17 cellular contexts compared by ENCODE assay signal in genomic region chr14:98946995-98947394, GRCh38.
DNase-seq lines count a peak whose midpoint lies in the region; ATAC-seq and TF ChIP-seq lines count a peak whose summit lies in the region.
"Had no signal": no experiment of that assay in that cellular context is flagged by ENCODE, and none has a peak within 500 bp of the region (broad histone marks: within the 10 kb centered on the region; RNA-seq: fewer than 3 reads in every experiment).

No MANE protein-coding gene starts in this region.

- no peak for ATAC-seq in HG03521 (IDR thresholded peaks at IDR 0.05; ENCODE audit: unreplicated experiment)
- ATAC-seq: activated T-helper 17 cell treated with anti-CD3 and anti-CD28 coated beads, Interleukin-2, amount 50 U/mL, for 72 hours; esophagus mucosa had no signal

- H3K27ac Mint-ChIP-seq in type B pancreatic cell = peak overlapping the region; percentile 20
- H3K27ac Mint-ChIP-seq: activated CD4-positive, alpha-beta memory T cell treated with anti-CD3 and anti-CD28 coated beads, Interleukin-2, amount 10 ng/mL, durations not matched to agents 7 days and 5 days; activated T-helper 17 cell treated with anti-CD3 and anti-CD28 coated beads, Interleukin-2, amount 50 U/mL, for 72 hours; stimulated activated naive CD8-positive, alpha-beta T cell treated with anti-CD3 and anti-CD28 coated beads, Interleukin-15, Interleukin-2, amounts not matched to agents 100 ng/mL and 50 ng/mL, for 24 hours had no signal

- no peaks in the 10 kb centered on the region for H3K36me3 Mint-ChIP-seq in type B pancreatic cell
- H3K36me3 Mint-ChIP-seq: CD4-positive, CD25-positive, alpha-beta regulatory T cell had no signal

- no peaks in the 10 kb centered on the region for H3K9me3 ChIP-seq in SK-N-MC (ENCODE audit: low read depth, low read length)
- H3K9me3 ChIP-seq in WERI-Rb-1 (ENCODE audit: severe bottlenecking) = peaks cover 2% of the 10 kb centered on the region
- H3K9me3 ChIP-seq: SJSA1 had no signal

- no peak for DNase-seq in SK-N-MC (ENCODE audit: low read depth, low spot score)
- DNase-seq in fibroblast of the conjunctiva (ENCODE audit: low read depth) = peak; percentile 10
- peak; percentile 79 for DNase-seq in left kidney (ENCODE audit: low read depth, low spot score)
- DNase-seq in type B pancreatic cell (ENCODE audit: extremely low spot score, unreplicated experiment) = no peak
- no peak for DNase-seq in WERI-Rb-1
- no peak for DNase-seq in pons (ENCODE audit: low spot score)
- DNase-seq: activated CD4-positive, alpha-beta memory T cell treated with anti-CD3 and anti-CD28 coated beads, Interleukin-2, amount 10 ng/mL, durations not matched to agents 7 days and 5 days; CD4-positive, CD25-positive, alpha-beta regulatory T cell; KBM-7; NCI-H1105 treated with DMSO at 0.1 percent for 48 hours; NCI-H226 had no signal

- no peaks in the 10 kb centered on the region for H3K9me3 Mint-ChIP-seq in type B pancreatic cell
- H3K9me3 Mint-ChIP-seq: activated CD4-positive, alpha-beta memory T cell treated with anti-CD3 and anti-CD28 coated beads, Interleukin-2, amount 10 ng/mL, durations not matched to agents 7 days and 5 days; activated T-helper 17 cell treated with anti-CD3 and anti-CD28 coated beads, Interleukin-2, amount 50 U/mL, for 72 hours; stimulated activated naive CD8-positive, alpha-beta T cell treated with anti-CD3 and anti-CD28 coated beads, Interleukin-15, Interleukin-2, amounts not matched to agents 100 ng/mL and 50 ng/mL, for 24 hours had no signal

- H3K27me3 ChIP-seq in WERI-Rb-1 (ENCODE audit: insufficient read depth, low read depth, severe bottlenecking) = peaks cover 78% of the 10 kb centered on the region
- H3K27me3 ChIP-seq: SJSA1 had no signal

- H3K27ac ChIP-seq in SK-N-MC (peak overlapping the region; percentile 75), WERI-Rb-1 (no peak overlapping the region)
- H3K27ac ChIP-seq: SJSA1 had no signal

- no peak for TF ChIP-seq CTCF in type B pancreatic cell (conservative IDR thresholded peaks at IDR 0.05)
- no peak for TF ChIP-seq CTCF in WERI-Rb-1 (IDR thresholded peaks at IDR 0.05; ENCODE audit: low read depth, low read length)

- H3K4me3 Mint-ChIP-seq in type B pancreatic cell = peak overlapping the region; percentile 13
- H3K4me3 Mint-ChIP-seq: activated CD4-positive, alpha-beta memory T cell treated with anti-CD3 and anti-CD28 coated beads, Interleukin-2, amount 10 ng/mL, durations not matched to agents 7 days and 5 days; activated T-helper 17 cell treated with anti-CD3 and anti-CD28 coated beads, Interleukin-2, amount 50 U/mL, for 72 hours; CD4-positive, CD25-positive, alpha-beta regulatory T cell; stimulated activated naive CD8-positive, alpha-beta T cell treated with anti-CD3 and anti-CD28 coated beads, Interleukin-15, Interleukin-2, amounts not matched to agents 100 ng/mL and 50 ng/mL, for 24 hours had no signal

- H3K27me3 Mint-ChIP-seq in type B pancreatic cell = peaks cover 3% of the 10 kb centered on the region
- H3K27me3 Mint-ChIP-seq: activated CD4-positive, alpha-beta memory T cell treated with anti-CD3 and anti-CD28 coated beads, Interleukin-2, amount 10 ng/mL, durations not matched to agents 7 days and 5 days; activated T-helper 17 cell treated with anti-CD3 and anti-CD28 coated beads, Interleukin-2, amount 50 U/mL, for 72 hours; CD4-positive, CD25-positive, alpha-beta regulatory T cell; stimulated activated naive CD8-positive, alpha-beta T cell treated with anti-CD3 and anti-CD28 coated beads, Interleukin-15, Interleukin-2, amounts not matched to agents 100 ng/mL and 50 ng/mL, for 24 hours had no signal

- H3K36me3 ChIP-seq in SK-N-MC (ENCODE audit: insufficient read depth, low read length) (no peaks in the 10 kb centered on the region), WERI-Rb-1 (no peaks in the 10 kb centered on the region)
- H3K36me3 ChIP-seq: SJSA1 had no signal

- H3K4me3 ChIP-seq in SK-N-MC = no peak overlapping the region
- no peak overlapping the region for H3K4me3 ChIP-seq in WERI-Rb-1 (ENCODE audit: low read depth, low read length)
- H3K4me3 ChIP-seq: lung, SJSA1 had no signal

- peaks cover 30% of the 10 kb centered on the region for H3K4me1 Mint-ChIP-seq in type B pancreatic cell (ENCODE audit: unreplicated experiment)

- no peak overlapping the region for H3K9ac ChIP-seq in SK-N-MC (ENCODE audit: insufficient read length)

Comparison
In these comparisons a context has a peak if more than half of its experiments do, and no peak if none do; other contexts are left out.
1. DNase-seq: peak in fibroblast of the conjunctiva (single experiment) and left kidney (single experiment); none in SK-N-MC (single experiment), type B pancreatic cell (single experiment), WERI-Rb-1 (single experiment) and pons (single experiment).